In the genomic region with DNA sequence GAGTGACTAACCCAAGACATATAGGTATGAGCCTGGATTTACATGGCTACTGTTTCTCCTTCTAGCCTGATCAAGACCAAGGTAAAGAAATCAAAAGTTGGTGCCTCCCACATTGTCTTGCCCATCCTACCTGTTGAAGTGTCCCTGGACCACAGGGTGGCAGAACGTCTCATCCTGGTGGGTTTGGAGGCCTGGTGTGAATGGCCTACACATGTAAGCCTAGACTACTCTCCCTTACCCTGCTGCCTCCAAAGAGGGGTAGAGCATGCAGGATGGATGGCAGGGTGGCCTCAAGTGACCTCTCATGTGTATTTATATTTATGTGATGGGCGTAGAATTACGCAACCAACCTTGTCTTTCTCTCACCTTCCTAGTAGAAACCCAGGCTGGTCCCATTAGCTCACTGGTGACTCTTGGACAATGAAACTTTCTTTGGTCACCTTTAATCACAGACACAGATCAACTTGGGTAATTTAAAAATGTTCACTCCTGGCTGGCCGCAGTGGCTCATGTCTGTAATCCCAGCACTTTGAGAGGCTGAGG, we compare ENCODE assay signal across 13 cellular contexts.
"Had no signal": no experiment of that assay in that cellular context is flagged by ENCODE, and none has a peak within 500 bp of the region (broad histone marks: within the 10 kb centered on the region; RNA-seq: fewer than 3 reads in every experiment).

No MANE protein-coding gene starts in this region.

- H3K36me3 ChIP-seq: adrenal gland, gastroesophageal sphincter, suprapubic skin had no signal

- ATAC-seq: gastroesophageal sphincter; left ventricle myocardium superior; stimulated activated naive CD8-positive, alpha-beta T cell treated with anti-CD3 and anti-CD28 coated beads, Interleukin-15, Interleukin-2, amounts not matched to agents 100 U/mL and 50 U/mL, for 24 hours had no signal

- H3K4me3 ChIP-seq: adrenal gland, gastroesophageal sphincter, suprapubic skin had no signal

- H3K27me3 ChIP-seq: adrenal gland, gastroesophageal sphincter, suprapubic skin had no signal

- DNase-seq: activated B cell treated with CpG ODN at 0.5 μM for 24 hours; activated CD4-positive, alpha-beta T cell treated with anti-CD3 and anti-CD28 coated beads, Interleukin-2, amount 10 ng/mL, durations not matched to agents 24 days and 14 days; activated CD8-positive, alpha-beta memory T cell treated with anti-CD3 and anti-CD28 coated beads for 24 hours; activated naive CD4-positive, alpha-beta T cell treated with anti-CD3 and anti-CD28 coated beads, Interleukin-2, amount 50 U/mL, for 16 hours; adrenal gland; cortex of kidney; effector CD8-positive, alpha-beta T cell; kidney; left ventricle myocardium superior; stimulated activated CD4-positive, alpha-beta T cell treated with anti-CD3 and anti-CD28 coated beads, Interleukin-2, amount 100 ng/mL, for 48 hours; stimulated activated naive CD8-positive, alpha-beta T cell treated with anti-CD3 and anti-CD28 coated beads, Interleukin-15, Interleukin-2, amounts not matched to agents 100 U/mL and 50 U/mL, for 24 hours had no signal

- H3K9me3 ChIP-seq: adrenal gland, gastroesophageal sphincter, suprapubic skin had no signal

- H3K27ac ChIP-seq: adrenal gland, gastroesophageal sphincter, suprapubic skin had no signal

- H3K4me1 ChIP-seq: adrenal gland, gastroesophageal sphincter, suprapubic skin had no signal
